ENCODE assay signal across 1 cellular context in the genomic region with DNA sequence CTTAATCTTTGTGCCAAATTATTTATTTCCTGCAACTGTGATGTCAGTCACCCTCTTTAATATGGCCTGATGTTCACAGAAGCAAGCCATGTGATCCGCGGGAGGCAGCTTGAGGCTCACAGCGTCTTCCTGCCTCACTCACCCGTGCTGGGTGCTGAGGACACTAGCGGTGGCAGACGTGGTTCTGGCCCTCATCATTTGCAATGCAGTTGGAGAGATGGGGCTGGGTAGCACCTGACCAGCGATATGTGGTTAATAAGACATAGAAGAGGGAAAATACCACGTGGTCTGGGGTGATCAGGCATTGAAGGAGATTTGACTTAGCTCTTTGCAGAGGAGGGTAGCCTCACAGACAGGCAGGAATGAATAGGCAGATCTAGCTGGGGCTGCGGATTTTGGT.
TF ChIP-seq lines count a peak whose summit lies in the region.

No MANE protein-coding gene starts in this region.

TF ChIP-seq in WTC11, 78 proteins besides CTCF, POLR2A, EP300 and RAD21 (continued from another document):
- TF ChIP-seq, protein P1, sequence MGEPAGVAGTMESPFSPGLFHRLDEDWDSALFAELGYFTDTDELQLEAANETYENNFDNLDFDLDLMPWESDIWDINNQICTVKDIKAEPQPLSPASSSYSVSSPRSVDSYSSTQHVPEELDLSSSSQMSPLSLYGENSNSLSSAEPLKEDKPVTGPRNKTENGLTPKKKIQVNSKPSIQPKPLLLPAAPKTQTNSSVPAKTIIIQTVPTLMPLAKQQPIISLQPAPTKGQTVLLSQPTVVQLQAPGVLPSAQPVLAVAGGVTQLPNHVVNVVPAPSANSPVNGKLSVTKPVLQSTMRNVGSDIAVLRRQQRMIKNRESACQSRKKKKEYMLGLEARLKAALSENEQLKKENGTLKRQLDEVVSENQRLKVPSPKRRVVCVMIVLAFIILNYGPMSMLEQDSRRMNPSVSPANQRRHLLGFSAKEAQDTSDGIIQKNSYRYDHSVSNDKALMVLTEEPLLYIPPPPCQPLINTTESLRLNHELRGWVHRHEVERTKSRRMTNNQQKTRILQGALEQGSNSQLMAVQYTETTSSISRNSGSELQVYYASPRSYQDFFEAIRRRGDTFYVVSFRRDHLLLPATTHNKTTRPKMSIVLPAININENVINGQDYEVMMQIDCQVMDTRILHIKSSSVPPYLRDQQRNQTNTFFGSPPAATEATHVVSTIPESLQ (CRISPR knock-in tag; IDR thresholded peaks at IDR 0.05), result no peak
- TF ChIP-seq STAT6 (CRISPR knock-in tag; conservative IDR thresholded peaks at IDR 0.05; ENCODE audit: low read depth), result no peak
